In genomic region chr5:65928860-65929259, GRCh38 we compare ENCODE assay signal across 9 cellular contexts. TPM values are rescaled to one million over a fixed set of nuclear protein-coding genes. Genes with fewer than 3 reads are reported as not detected.
DNase-seq lines count a peak whose midpoint lies in the region; ATAC-seq, FAIRE-seq and TF ChIP-seq lines count a peak whose summit lies in the region.
"Had no signal": no experiment of that assay in that cellular context is flagged by ENCODE, and none has a peak within 500 bp of the region (broad histone marks: within the 10 kb centered on the region; RNA-seq: fewer than 3 reads in every experiment).

No MANE protein-coding gene starts in this region.

- H2BK15ac ChIP-seq in H1 (ENCODE audit: low read length), result no peak overlapping the region

- no peaks in the 10 kb centered on the region; the same call in 1 of the 2 replicates for H3F3A ChIP-seq in OCI-LY1 (ENCODE audit: insufficient read depth, low read length)

- peaks cover 51 to 70% (median 68%) of the 10 kb centered on the region in 3 donors for H3K4me1 Mint-ChIP-seq in CD8-positive, alpha-beta memory T cell

- no peaks in the 10 kb centered on the region for H3K9me2 ChIP-seq in OCI-LY1 (ENCODE audit: low read depth, low read length)

- H3K79me2 ChIP-seq in OCI-LY1 (ENCODE audit: insufficient read depth, low read length) (peaks cover 75% of the 10 kb centered on the region), H1 (ENCODE audit: control insufficient read depth in 1 of 2, insufficient read depth in 2 of 2, low read length in 2 of 2) (peaks cover 17 to 76% of the 10 kb centered on the region in 2 experiments; a peak in 3 of 4 replicates), osteoblast (ENCODE audit: insufficient read depth, low read length) (peaks cover 80% of the 10 kb centered on the region)

- TF ChIP-seq RAD21 in H1 (IDR thresholded peaks at IDR 0.05 in 1 of 2, conservative IDR thresholded peaks at IDR 0.05 in 1 of 2; ENCODE audit: low read depth in 2 of 2, low read length in 2 of 2), result no peak

- H2BK20ac ChIP-seq in H1 (ENCODE audit: low read length), result no peak overlapping the region

- H3K27ac ChIP-seq in CD8-positive, alpha-beta memory T cell (ENCODE audit: low read depth, low read length), result peak overlapping the region; percentile 90
- peak overlapping the region; percentile 96 for H3K27ac ChIP-seq in OCI-LY1 (ENCODE audit: low read depth, low read length, poor library complexity, severe bottlenecking)
- H3K27ac ChIP-seq in H1 (ENCODE audit: low read depth, low read length), result no peak overlapping the region
- H3K27ac ChIP-seq in osteoblast (ENCODE audit: low read depth, low read length), result peak overlapping the region; percentile 88

- H2BK120ac ChIP-seq in H1 (replicated peaks; ENCODE audit: low read depth, low read length), result no peak overlapping the region

- H3K9ac ChIP-seq in OCI-LY1 (ENCODE audit: low read length) (peak overlapping the region; percentile 99), H1 (replicated peaks in 1 of 4; ENCODE audit: extremely low read depth in 1 of 4, low read depth in 3 of 4, low read length in 3 of 4) (no peak overlapping the region)

- H3K27ac Mint-ChIP-seq in CD8-positive, alpha-beta memory T cell, result no peak overlapping the region

- WGBS in H1 (ENCODE audit: extremely low coverage in 1 of 2, insufficient coverage in 1 of 2, insufficient read length in 1 of 2, insufficient replicate concordance in 2 of 2, low coverage in 1 of 2, low lambda C conversion rate in 2 of 2, missing lambda C conversion rate in 1 of 2), 2 experiments, result 73% methylated on average over 3 of the region's 3 CpGs; no CpG with 5 or more reads in 1 of the 2 experiments

- no peak for FAIRE-seq in H1 (lab: Jason Lieb, UNC)

- peaks cover 2% of the 10 kb centered on the region; the same call in 1 of the 2 replicates for H3K79me1 ChIP-seq in H1 (ENCODE audit: low read depth, low read length)

- TF ChIP-seq EP300 in H1 (IDR thresholded peaks at IDR 0.05; ENCODE audit: borderline replicate concordance in 1 of 2, low read depth in 2 of 2, low read length in 2 of 2), result no peak

- no peaks in the 10 kb centered on the region for H3K9me3 Mint-ChIP-seq in CD8-positive, alpha-beta memory T cell

- H3K23me2 ChIP-seq in H1 (ENCODE audit: low read depth, low read length), result peaks cover 5% of the 10 kb centered on the region; the same call in 1 of the 2 replicates

- no peak overlapping the region for H4K91ac ChIP-seq in H1 (replicated peaks; ENCODE audit: insufficient read length, low read length)

- ATAC-seq in GM18873 (IDR thresholded peaks at IDR 0.05; ENCODE audit: low FRiP score, unreplicated experiment), result no peak

- H2AFZ ChIP-seq in OCI-LY1 (ENCODE audit: low read length), result no peak overlapping the region
- H2AFZ ChIP-seq in H1 (ENCODE audit: low read length), result no peak overlapping the region
- H2AFZ ChIP-seq in osteoblast (ENCODE audit: low read length), result no peak overlapping the region

- no peaks in the 10 kb centered on the region for H3K27me3 ChIP-seq in CD8-positive, alpha-beta memory T cell (ENCODE audit: insufficient read depth, low read length, poor library complexity, severe bottlenecking)
- H3K27me3 ChIP-seq in OCI-LY1 (ENCODE audit: insufficient read depth, low read length) (no peaks in the 10 kb centered on the region), H1 (replicated peaks in 1 of 4; ENCODE audit: control insufficient read depth in 3 of 4, extremely low read depth in 1 of 4, insufficient read depth in 3 of 4, low read length in 3 of 4) (peaks cover 0 to 3% (median under 1%) of the 10 kb centered on the region in 4 experiments; a peak in 4 of 7 replicates), osteoblast (ENCODE audit: insufficient read depth, low read length) (no peaks in the 10 kb centered on the region)

- peaks cover 55% of the 10 kb centered on the region for H3K4me1 ChIP-seq in CD8-positive, alpha-beta memory T cell (ENCODE audit: insufficient read depth, low read length)
- peaks cover 61% of the 10 kb centered on the region for H3K4me1 ChIP-seq in OCI-LY1 (ENCODE audit: insufficient read depth, low read length, severe bottlenecking)
- 0 out of 7 replicates have a peak, but pooled peaks cover 0 to 2% (median 0%) of the 10 kb centered on the region in 4 experiments for H3K4me1 ChIP-seq in H1 (replicated peaks in 1 of 4; ENCODE audit: control insufficient read depth in 3 of 4, insufficient read depth in 4 of 4, low read length in 3 of 4)
- H3K4me1 ChIP-seq in osteoblast (ENCODE audit: insufficient read depth, low read length), result peaks cover 15% of the 10 kb centered on the region

- H3K4me2 ChIP-seq in OCI-LY1 (ENCODE audit: low read length) (peak overlapping the region; percentile 86), H1 (ENCODE audit: insufficient read depth in 1 of 2, low read depth in 2 of 2, low read length in 2 of 2) (peak overlapping the region; percentile 83 to 86), osteoblast (ENCODE audit: insufficient read depth, low read length) (peak overlapping the region; percentile 87)

- H3K18ac ChIP-seq in H1 (ENCODE audit: extremely low read depth, low read length), result no peak overlapping the region

- CTCF ChIA-PET in CD8-positive, alpha-beta memory T cell (lab: Charles Lee), result no interaction called here
- CTCF ChIA-PET in H1 (lab: Charles Lee; ENCODE audit: partially characterized antibody), result no interaction called here

- H2BK12ac ChIP-seq in H1 (ENCODE audit: low read depth, low read length), result no peak overlapping the region

- no peak overlapping the region for H4K5ac ChIP-seq in H1 (ENCODE audit: insufficient read length, low read depth, low read length)

- H3K36me3 Mint-ChIP-seq in CD8-positive, alpha-beta memory T cell, result peaks cover 0 to 48% (median 8%) of the 10 kb centered on the region in 3 donors

- no peak overlapping the region for H3K4ac ChIP-seq in H1 (replicated peaks; ENCODE audit: insufficient read length, low read depth, low read length)

- no peaks in the 10 kb centered on the region for H3K36me3 ChIP-seq in CD8-positive, alpha-beta memory T cell (ENCODE audit: insufficient read depth, low read length)
- H3K36me3 ChIP-seq in OCI-LY1 (ENCODE audit: insufficient read depth, low read length) (peaks cover 11% of the 10 kb centered on the region; the same call in 1 of the 2 replicates), H1 (ENCODE audit: control insufficient read depth in 2 of 4, insufficient read depth in 4 of 4, low read length in 3 of 4) (no peaks in the 10 kb centered on the region), osteoblast (ENCODE audit: insufficient read depth, low read length) (peaks cover 7% of the 10 kb centered on the region)

- peak overlapping the region; percentile 73 for H3K4me3 ChIP-seq in CD8-positive, alpha-beta memory T cell (ENCODE audit: low read length)
- peak overlapping the region; percentile 78 for H3K4me3 ChIP-seq in OCI-LY1 (ENCODE audit: low read depth, low read length, poor library complexity, severe bottlenecking)
- peak overlapping the region; percentile 80 to 97 (median 96); a peak in 7 of 8 replicates for H3K4me3 ChIP-seq in H1 (ENCODE audit: extremely low read depth in 1 of 4, insufficient read depth in 2 of 4, low read depth in 3 of 4, low read length in 4 of 4)
- peak overlapping the region; percentile 75 for H3K4me3 ChIP-seq in osteoblast (ENCODE audit: insufficient read depth, low read length)
- H3K4me3 ChIP-seq: lung had no signal

- no peak overlapping the region for H2AK5ac ChIP-seq in H1 (ENCODE audit: low read depth, low read length)

- peak overlapping the region in 6 of 7 donors; percentile 91 to 98 (median 96) for H3K4me3 Mint-ChIP-seq in CD8-positive, alpha-beta memory T cell

- POLR2A ChIA-PET in CD8-positive, alpha-beta memory T cell (lab: Charles Lee), result no interaction called here
- POLR2A ChIA-PET in H1 (lab: Charles Lee; ENCODE audit: partially characterized antibody), result no interaction called here

- H3K56ac ChIP-seq in H1 (replicated peaks; ENCODE audit: insufficient read length, low read depth, low read length), result no peak overlapping the region

- H4K20me1 ChIP-seq in OCI-LY1 (ENCODE audit: insufficient read depth, low read length) (no peaks in the 10 kb centered on the region), H1 (replicated peaks in 1 of 2; ENCODE audit: control insufficient read depth in 1 of 2, insufficient read depth in 2 of 2, low read length in 2 of 2) (peaks cover 0 to 5% of the 10 kb centered on the region in 2 experiments), osteoblast (ENCODE audit: insufficient read depth, low read length) (peaks cover 54% of the 10 kb centered on the region)

- H3K23ac ChIP-seq in H1 (ENCODE audit: insufficient read length), result no peak overlapping the region

- no peak for DNase-seq in CD8-positive, alpha-beta memory T cell
- DNase-seq in H1 (ENCODE audit: low read depth in 1 of 2, low spot score in 2 of 2) (no peak), osteoblast (ENCODE audit: insufficient read length, low spot score, missing footprints) (no peak), NCI-H1694 (lab: John Stamatoyannopoulos, UW) (no peak), NOMO-1 treated with DMSO at 0.1 percent for 48 hours (lab: John Stamatoyannopoulos, UW; ENCODE audit: unreplicated experiment) (no peak), DMS79 treated with DMSO at 0.1 percent for 48 hours (lab: John Stamatoyannopoulos, UW) (no peak)

- no peak for TF ChIP-seq CTCF in OCI-LY1 (IDR thresholded peaks at IDR 0.05; ENCODE audit: low read length)
- no peak for TF ChIP-seq CTCF in H1 (IDR thresholded peaks at IDR 0.05; ENCODE audit: control extremely low read depth in 1 of 3, insufficient read depth in 1 of 3, low read depth in 1 of 3, low read length in 3 of 3)
- no peak for TF ChIP-seq CTCF in osteoblast (IDR thresholded peaks at IDR 0.05; ENCODE audit: extremely low read depth, low read depth, low read length)

- H3K14ac ChIP-seq in H1 (ENCODE audit: insufficient read length), result no peak overlapping the region

- H2BK5ac ChIP-seq in H1 (ENCODE audit: low read depth, low read length), result no peak overlapping the region

- no peak overlapping the region for H4K8ac ChIP-seq in H1 (ENCODE audit: extremely low read depth, insufficient read depth, low read length)

- H3K9me3 ChIP-seq in CD8-positive, alpha-beta memory T cell (ENCODE audit: low read length), result no peaks in the 10 kb centered on the region
- H3K9me3 ChIP-seq in OCI-LY1 (ENCODE audit: low read length), result no peaks in the 10 kb centered on the region
- H3K9me3 ChIP-seq in H1 (ENCODE audit: insufficient read depth in 2 of 2, low read depth in 1 of 2, low read length in 1 of 2), result no peaks in the 10 kb centered on the region
- no peaks in the 10 kb centered on the region for H3K9me3 ChIP-seq in osteoblast (ENCODE audit: low read depth, low read length)

- TF ChIP-seq POLR2A in H1 (IDR thresholded peaks at IDR 0.05; ENCODE audit: control extremely low read depth in 1 of 2, low read depth in 2 of 2, low read length in 2 of 2), result no peak

- H3K27me3 Mint-ChIP-seq in CD8-positive, alpha-beta memory T cell, result peaks cover 0 to 5% of the 10 kb centered on the region in 2 donors

RNA-seq across cellular contexts. Expression of gene ERBIN, which starts 2.5 kb away (rescaled TPM):
- 10 to 100 TPM; 40.9 to 43.1 TPM for total RNA-seq in CD8-positive, alpha-beta memory T cell
- 49.0 TPM for polyA plus RNA-seq in CD8-positive, alpha-beta memory T cell
- 28.5 and 33.2 TPM in 2 replicates for total RNA-seq in H1 (2021; fragmentation: NEBNext Ultra II Directional; extraction: Animal tissue kit (Norgen Biotek cat#: 25700))
- polyA plus RNA-seq in H1 (2011; rRNA removed), result 3.3 and 7.7 TPM in 2 replicates
- polyA plus RNA-seq in H1 (2011; cell fraction: cytosol; rRNA removed), result 8.6 TPM
- 11.3 TPM for polyA plus RNA-seq in H1 (2011; cell fraction: nucleus; rRNA removed)
- 8.0 to 15.1 TPM (median 10.2 TPM) in 4 replicates for polyA plus RNA-seq in H1 (2012, experiment 1 of 2)
- 1.3 TPM for polyA plus RNA-seq in H1 (2012, experiment 2 of 2)
- 19.5 TPM for polyA plus RNA-seq in H1 (2013, experiment 1 of 2)
- polyA plus RNA-seq in H1 (2013, experiment 2 of 2), result 22.3 TPM
- polyA minus RNA-seq in H1 (2011; rRNA and poly(A)+ RNA removed), result 20.1 and 33.7 TPM in 2 replicates
- 17.0 TPM for polyA minus RNA-seq in H1 (2011; cell fraction: cytosol; rRNA and poly(A)+ RNA removed)
- polyA minus RNA-seq in H1 (2011; cell fraction: nucleus; rRNA and poly(A)+ RNA removed), result 127 TPM
- total RNA-seq in osteoblast, result 189 and 199 TPM in 2 replicates
